Comparison of ENCODE assay signal across 1 cellular context in the genomic region with DNA sequence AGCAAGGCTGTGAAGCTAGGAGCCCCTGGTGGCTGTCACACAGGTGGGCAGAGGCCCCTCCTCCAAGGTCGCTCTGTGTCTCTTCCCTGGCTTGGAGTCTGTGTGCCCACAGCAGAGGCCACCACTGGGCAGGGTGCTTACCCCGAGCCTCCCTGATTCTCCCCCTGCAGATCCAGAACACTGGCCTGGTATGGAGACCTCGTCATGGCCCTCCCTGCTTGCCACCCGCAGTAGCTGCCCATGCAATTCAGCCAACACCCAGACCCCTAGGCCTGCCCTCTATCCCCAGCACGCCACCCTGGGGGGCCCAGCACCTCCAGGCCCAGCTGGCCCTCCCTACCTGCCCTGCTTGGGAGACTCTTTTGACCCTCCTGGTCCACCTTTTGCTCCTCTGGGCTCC.
TF ChIP-seq lines count a peak whose summit lies in the region.

No MANE protein-coding gene starts in this region.

TF ChIP-seq in IMR-90, 13 proteins besides CTCF, POLR2A, EP300 and RAD21:
- TF ChIP-seq RCOR1 (IDR thresholded peaks at IDR 0.05; ENCODE audit: insufficient replicate concordance, low read length) (no peak), BHLHE40 (IDR thresholded peaks at IDR 0.05; ENCODE audit: low read depth, low read length) (no peak), CEBPB (IDR thresholded peaks at IDR 0.05; ENCODE audit: low read depth, low read length) (no peak), MAFK (IDR thresholded peaks at IDR 0.05; ENCODE audit: low read depth, low read length) (no peak), SMC3 (IDR thresholded peaks at IDR 0.05; ENCODE audit: low read depth, low read length) (no peak), CHD1 (IDR thresholded peaks at IDR 0.05; ENCODE audit: low read depth, low read length) (no peak), ELK1 (IDR thresholded peaks at IDR 0.05; ENCODE audit: borderline replicate concordance, low read depth, low read length) (no peak), FOS (IDR thresholded peaks at IDR 0.05; ENCODE audit: low read depth, low read length) (no peak), MXI1 (IDR thresholded peaks at IDR 0.05; ENCODE audit: borderline replicate concordance, low read depth, low read length) (no peak), RFX5 (IDR thresholded peaks at IDR 0.05; ENCODE audit: low read depth, low read length) (no peak)
- TF ChIP-seq, protein P1, sequence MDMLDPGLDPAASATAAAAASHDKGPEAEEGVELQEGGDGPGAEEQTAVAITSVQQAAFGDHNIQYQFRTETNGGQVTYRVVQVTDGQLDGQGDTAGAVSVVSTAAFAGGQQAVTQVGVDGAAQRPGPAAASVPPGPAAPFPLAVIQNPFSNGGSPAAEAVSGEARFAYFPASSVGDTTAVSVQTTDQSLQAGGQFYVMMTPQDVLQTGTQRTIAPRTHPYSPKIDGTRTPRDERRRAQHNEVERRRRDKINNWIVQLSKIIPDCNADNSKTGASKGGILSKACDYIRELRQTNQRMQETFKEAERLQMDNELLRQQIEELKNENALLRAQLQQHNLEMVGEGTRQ (IDR thresholded peaks at IDR 0.05; ENCODE audit: low read depth, low read length): no peak
